ENCODE assay signal across 8 cellular contexts in the genomic region with DNA sequence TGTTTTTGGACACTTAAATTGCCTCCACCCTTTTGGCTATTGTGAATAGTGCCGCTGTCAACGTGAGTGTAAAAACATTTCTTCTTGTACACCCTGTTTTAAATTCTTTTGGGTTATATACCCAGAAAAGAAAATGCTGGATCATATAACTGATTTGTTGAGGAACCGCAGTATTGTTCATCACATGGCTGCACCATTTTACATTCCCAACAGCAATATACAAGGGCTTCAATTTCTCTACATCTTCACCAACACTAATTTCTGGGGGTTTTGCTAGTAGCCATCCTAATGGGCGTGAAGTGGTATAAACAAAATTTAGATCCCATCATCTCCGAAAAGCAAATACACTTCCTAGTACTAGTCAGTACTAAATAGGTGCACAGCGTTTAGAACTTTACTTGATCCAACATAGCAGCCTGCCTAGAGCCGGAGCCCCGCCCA. TPM values are rescaled to one million over a fixed set of nuclear protein-coding genes. Genes with fewer than 3 reads are reported as not detected.
A peak's percentile ranks its signal among the peaks of the same experiment; 100 is the strongest.
DNase-seq lines count a peak whose midpoint lies in the region; FAIRE-seq and TF ChIP-seq lines count a peak whose summit lies in the region.

No MANE protein-coding gene starts in this region.

- H3K9ac ChIP-seq in rectal smooth muscle tissue (ENCODE audit: low read length), result no peak overlapping the region

- H3K79me2 ChIP-seq in PC-9 (ENCODE audit: low read depth), result peaks cover 7% of the 10 kb centered on the region; the same call in 1 of the 2 replicates

- peaks cover 11% of the 10 kb centered on the region; the same call in 1 of the 2 replicates for H3F3A ChIP-seq in PC-9 (ENCODE audit: insufficient read depth, low read depth)

- POLR2A ChIA-PET in PC-9 (lab: Charles Lee; ENCODE audit: unreplicated experiment), result no interaction called here

- H3K9me3 ChIP-seq in PC-9 (ENCODE audit: insufficient read depth, low read depth) (no peaks in the 10 kb centered on the region; the same call in 1 of the 2 replicates), esophagus squamous epithelium (no peaks in the 10 kb centered on the region)

- peak overlapping the region; percentile 80 for H3K4me2 ChIP-seq in PC-9

- TSS peak; percentile 92 for BruUV-seq in PC-9 (replicated peaks; lab: Mats Ljungman, UMichigan)

- TF ChIP-seq CTCF in PC-9 (conservative IDR thresholded peaks at IDR 0.05), result no peak
- no peak for TF ChIP-seq CTCF in esophagus squamous epithelium (IDR thresholded peaks at IDR 0.05)

- peaks cover 22% of the 10 kb centered on the region for H3K4me1 ChIP-seq in PC-9 (replicated peaks; ENCODE audit: insufficient read depth)
- H3K4me1 ChIP-seq in esophagus squamous epithelium, result peaks cover 16 to 32% (median 16%) of the 10 kb centered on the region in 3 donors
- H3K4me1 ChIP-seq in rectal smooth muscle tissue (ENCODE audit: control insufficient read depth, insufficient read depth, low read length), result peaks cover 10% of the 10 kb centered on the region

- H3K36me3 ChIP-seq in PC-9 (ENCODE audit: low read depth), result no peaks in the 10 kb centered on the region
- H3K36me3 ChIP-seq in esophagus squamous epithelium, result peaks cover 0 to 31% (median 9%) of the 10 kb centered on the region in 3 donors
- H3K36me3 ChIP-seq in rectal smooth muscle tissue (ENCODE audit: control insufficient read depth, insufficient read depth, low read length), result peaks cover 10% of the 10 kb centered on the region

- H3K27me3 ChIP-seq in PC-9 (ENCODE audit: insufficient read depth, low read depth) (no peaks in the 10 kb centered on the region), esophagus squamous epithelium (no peaks in the 10 kb centered on the region), rectal smooth muscle tissue (ENCODE audit: control insufficient read depth, insufficient read depth, low read length) (no peaks in the 10 kb centered on the region)

- H3K27ac ChIP-seq in PC-9 (peak overlapping the region; percentile 97), esophagus squamous epithelium (peak overlapping the region; percentile 96 to 99 (median 98)), rectal smooth muscle tissue (ENCODE audit: low read depth, low read length) (peak overlapping the region; percentile 98)

- H3K4me3 ChIP-seq in PC-9, result peak overlapping the region; percentile 84
- H3K4me3 ChIP-seq in esophagus squamous epithelium, result peak overlapping the region; percentile 78 to 100 (median 84)
- peak overlapping the region; percentile 72 for H3K4me3 ChIP-seq in rectal smooth muscle tissue (ENCODE audit: low read length)

- no peak for TF ChIP-seq POLR2A in GM12892 (IDR thresholded peaks at IDR 0.05; ENCODE audit: low read depth, low read length)
- no peak for TF ChIP-seq POLR2A in esophagus squamous epithelium (IDR thresholded peaks at IDR 0.05)

- 7 to 12% methylated on average over 5 to 6 of the region's 8 CpGs for WGBS in esophagus squamous epithelium, 2 donors

- DNase-seq in GM12892 (ENCODE audit: insufficient read length) (no peak), PC-9 (no peak), esophagus squamous epithelium (lab: John Stamatoyannopoulos, UW) (no peak), KG1 (lab: John Stamatoyannopoulos, UW) (no peak), NCI-H748 treated with DMSO at 0.1 percent for 48 hours (lab: John Stamatoyannopoulos, UW) (no peak), NCI-H2029 treated with DMSO at 0.1 percent for 48 hours (lab: John Stamatoyannopoulos, UW) (no peak), nucleus accumbens (lab: John Stamatoyannopoulos, UW) (no peak)

- intact Hi-C loops in PC-9 (cut with micrococcal nuclease; ENCODE audit: unreplicated experiment) (loop anchor here (2.0 to 5.0 kb wide), 3 partner anchors 51 to 135 kb away; partner anchors contain the start of gene RIPK1), esophagus squamous epithelium (cut with DNase I) (no loop called here)

- peak; percentile 17 for FAIRE-seq in GM12892 (lab: Jason Lieb, UNC)

- no peaks in the 10 kb centered on the region for H4K20me1 ChIP-seq in PC-9 (ENCODE audit: insufficient read depth)

- H3K9me2 ChIP-seq in PC-9 (ENCODE audit: insufficient read depth), result no peaks in the 10 kb centered on the region

- peak overlapping the region; percentile 90 for H2AFZ ChIP-seq in PC-9

- CTCF ChIA-PET in PC-9 (lab: Charles Lee), result no interaction called here

RNA-seq across cellular contexts. Expression of gene BPHL, which starts 0.6 kb away (rescaled TPM):
- polyA plus RNA-seq in GM12892 (2012; ENCODE audit: missing spikeins), result 18.2 TPM
- total RNA-seq in PC-9 (2021) (23.7 and 24.5 TPM in 2 replicates), esophagus squamous epithelium (10 to 100 TPM; 10.1 to 26.0 (median 11.8) TPM)

RNA-seq across cellular contexts. Expression of gene TUBB2A, which starts 39.4 kb away (rescaled TPM):
- 19.2 TPM for polyA plus RNA-seq in GM12892 (2012; ENCODE audit: missing spikeins)
- total RNA-seq in PC-9 (2021) (17.0 and 19.0 TPM in 2 replicates), esophagus squamous epithelium (100 to 1,000 TPM in 2 of 4 donors, 10 to 100 TPM in 2; 35.9 to 149 (median 93.5) TPM)

RNA-seq across cellular contexts. Expression of gene RIPK1, which starts 49.6 kb away (rescaled TPM):
- 4.1 TPM for polyA plus RNA-seq in GM12892 (2012; ENCODE audit: missing spikeins)
- total RNA-seq in PC-9 (2021) (13.9 and 14.8 TPM in 2 replicates), esophagus squamous epithelium (10 to 100 TPM; 17.7 to 25.7 (median 20.9) TPM)
